In genomic region chr3:51794202-51794601, GRCh38 we compare ENCODE assay signal across 32 cellular contexts. TPM values are rescaled to one million over a fixed set of nuclear protein-coding genes. Genes with fewer than 3 reads are reported as not detected.
"Had no signal": no experiment of that assay in that cellular context is flagged by ENCODE, and none has a peak within 500 bp of the region (broad histone marks: within the 10 kb centered on the region; RNA-seq: fewer than 3 reads in every experiment).

No MANE protein-coding gene starts in this region.

- H3K4me3 Mint-ChIP-seq: activated CD8-positive, alpha-beta T cell treated with anti-CD3 and anti-CD28 coated beads for 36 hours; activated naive CD4-positive, alpha-beta T cell treated with anti-CD3 and anti-CD28 coated beads, Interleukin-2, amount 50 U/mL, for 24 hours; activated naive CD8-positive, alpha-beta T cell treated with anti-CD3 and anti-CD28 coated beads, Interleukin-2, amount 50 U/mL, for 24 hours; activated T-cell treated with anti-CD3 and anti-CD28 coated beads, Interleukin-2, amount 50 U/mL, for 4 hours; activated T-helper 17 cell treated with anti-CD3 and anti-CD28 coated beads, Interleukin-2, amount 50 U/mL, for 72 hours; mesothelial cell of epicardium; naive B cell; nephron progenitor cell; T-helper 1 cell treated with Interleukin-12 subunit alpha and Interleukin-12 subunit beta and Interleukin-4 antibody, amounts not matched to agents 30 μg/mL and 1 μg/mL, for 36 hours had no signal

- H3K36me3 ChIP-seq: breast epithelium, esophagus squamous epithelium, heart right ventricle, ovary, right lobe of liver, transverse colon had no signal

- H3K4me3 ChIP-seq: breast epithelium, esophagus squamous epithelium, heart right ventricle, ovary, right lobe of liver, testis, transverse colon had no signal

- H3K27ac ChIP-seq: breast epithelium, esophagus squamous epithelium, heart right ventricle, ovary, right lobe of liver, testis, transverse colon had no signal

- H3K27ac Mint-ChIP-seq: activated CD8-positive, alpha-beta T cell treated with anti-CD3 and anti-CD28 coated beads for 36 hours; activated naive CD4-positive, alpha-beta T cell treated with anti-CD3 and anti-CD28 coated beads, Interleukin-2, amount 50 U/mL, for 24 hours; activated naive CD8-positive, alpha-beta T cell treated with anti-CD3 and anti-CD28 coated beads, Interleukin-2, amount 50 U/mL, for 24 hours; activated T-helper 17 cell treated with anti-CD3 and anti-CD28 coated beads, Interleukin-2, amount 50 U/mL, for 72 hours; mesothelial cell of epicardium; naive B cell; nephron progenitor cell; progenitor cell of endocrine pancreas; T-helper 1 cell treated with Interleukin-12 subunit alpha and Interleukin-12 subunit beta and Interleukin-4 antibody, amounts not matched to agents 30 μg/mL and 1 μg/mL, for 36 hours had no signal

- H3K36me3 Mint-ChIP-seq: activated naive CD4-positive, alpha-beta T cell treated with anti-CD3 and anti-CD28 coated beads, Interleukin-2, amount 50 U/mL, for 24 hours; mesothelial cell of epicardium; naive B cell had no signal

- H3K4me1 Mint-ChIP-seq: activated naive CD4-positive, alpha-beta T cell treated with anti-CD3 and anti-CD28 coated beads, Interleukin-2, amount 50 U/mL, for 24 hours; naive B cell had no signal

- H3K9me3 ChIP-seq: breast epithelium, esophagus squamous epithelium, heart right ventricle, ovary, right lobe of liver, testis, transverse colon had no signal

- H3K9me3 Mint-ChIP-seq: activated CD8-positive, alpha-beta T cell treated with anti-CD3 and anti-CD28 coated beads for 36 hours; activated naive CD4-positive, alpha-beta T cell treated with anti-CD3 and anti-CD28 coated beads, Interleukin-2, amount 50 U/mL, for 24 hours; activated naive CD8-positive, alpha-beta T cell treated with anti-CD3 and anti-CD28 coated beads, Interleukin-2, amount 50 U/mL, for 24 hours; activated T-cell treated with anti-CD3 and anti-CD28 coated beads, Interleukin-2, amount 50 U/mL, for 4 hours; activated T-helper 17 cell treated with anti-CD3 and anti-CD28 coated beads, Interleukin-2, amount 50 U/mL, for 72 hours; mesothelial cell of epicardium; naive B cell; nephron progenitor cell; T-helper 1 cell treated with Interleukin-12 subunit alpha and Interleukin-12 subunit beta and Interleukin-4 antibody, amounts not matched to agents 30 μg/mL and 1 μg/mL, for 36 hours had no signal

- H3K4me1 ChIP-seq: breast epithelium, esophagus squamous epithelium, heart right ventricle, right lobe of liver, testis, transverse colon had no signal

- ATAC-seq: activated CD8-positive, alpha-beta T cell treated with anti-CD3 and anti-CD28 coated beads for 36 hours; activated naive CD8-positive, alpha-beta T cell treated with anti-CD3 and anti-CD28 coated beads, Interleukin-2, amount 50 U/mL, for 24 hours; activated T-cell treated with anti-CD3 and anti-CD28 coated beads, Interleukin-2, amount 50 U/mL, for 4 hours; activated T-helper 17 cell treated with anti-CD3 and anti-CD28 coated beads, Interleukin-2, amount 50 U/mL, for 72 hours; heart right ventricle; left cardiac atrium; right lobe of liver had no signal

- H3K27me3 Mint-ChIP-seq: progenitor cell of endocrine pancreas had no signal

- DNase-seq: activated CD4-positive, alpha-beta T cell treated with anti-CD3 and anti-CD28 coated beads for 1 hour; activated CD4-positive, alpha-beta T cell treated with anti-CD3 and anti-CD28 coated beads, Interleukin-2, amount 50 U/mL, for 1 hour; activated CD8-positive, alpha-beta T cell treated with anti-CD3 and anti-CD28 coated beads for 36 hours; activated gamma-delta T cell treated with Interleukin-2 at 50 U/mL for 16 hours; activated naive CD8-positive, alpha-beta T cell treated with anti-CD3 and anti-CD28 coated beads, Interleukin-2, amount 50 U/mL, for 24 hours; activated T-cell treated with anti-CD3 and anti-CD28 coated beads, Interleukin-2, amount 50 U/mL, for 4 hours; central memory CD4-positive, alpha-beta T cell; esophagus squamous epithelium; foreskin melanocyte; heart right ventricle; left cardiac atrium; mammary epithelial cell; naive B cell; nephron progenitor cell; ovary; right lobe of liver; stimulated activated CD4-positive, alpha-beta T cell treated with anti-CD3 and anti-CD28 coated beads, Interleukin-2, amount 100 ng/mL, for 48 hours; stimulated activated naive CD4-positive, alpha-beta T cell treated with Interleukin-2 at 50 U/mL for 16 hours; T1000; testis; transverse colon had no signal

- H3K27me3 ChIP-seq: ovary, right lobe of liver, testis had no signal

RNA-seq across cellular contexts. Expression of gene IQCF6, which starts 15.2 kb away (rescaled TPM):
- total RNA-seq: activated CD8-positive, alpha-beta T cell treated with anti-CD3 and anti-CD28 coated beads for 36 hours; activated T-cell treated with anti-CD3 and anti-CD28 coated beads, Interleukin-2, amount 50 U/mL, for 4 hours; activated T-helper 17 cell treated with anti-CD3 and anti-CD28 coated beads, Interleukin-2, amount 50 U/mL, for 72 hours; breast epithelium; esophagus squamous epithelium; glomerular endothelial cell; heart right ventricle; left cardiac atrium; liver; mammary epithelial cell; mesothelial cell of epicardium; ovary; progenitor cell of endocrine pancreas; renal cortical epithelial cell; right lobe of liver; skeletal muscle tissue; transverse colon; urinary bladder had no signal
- polyA plus RNA-seq: heart right ventricle, liver, mammary epithelial cell, ovary, urinary bladder had no signal
